Comparison of ENCODE assay signal across 14 cellular contexts in the genomic region with DNA sequence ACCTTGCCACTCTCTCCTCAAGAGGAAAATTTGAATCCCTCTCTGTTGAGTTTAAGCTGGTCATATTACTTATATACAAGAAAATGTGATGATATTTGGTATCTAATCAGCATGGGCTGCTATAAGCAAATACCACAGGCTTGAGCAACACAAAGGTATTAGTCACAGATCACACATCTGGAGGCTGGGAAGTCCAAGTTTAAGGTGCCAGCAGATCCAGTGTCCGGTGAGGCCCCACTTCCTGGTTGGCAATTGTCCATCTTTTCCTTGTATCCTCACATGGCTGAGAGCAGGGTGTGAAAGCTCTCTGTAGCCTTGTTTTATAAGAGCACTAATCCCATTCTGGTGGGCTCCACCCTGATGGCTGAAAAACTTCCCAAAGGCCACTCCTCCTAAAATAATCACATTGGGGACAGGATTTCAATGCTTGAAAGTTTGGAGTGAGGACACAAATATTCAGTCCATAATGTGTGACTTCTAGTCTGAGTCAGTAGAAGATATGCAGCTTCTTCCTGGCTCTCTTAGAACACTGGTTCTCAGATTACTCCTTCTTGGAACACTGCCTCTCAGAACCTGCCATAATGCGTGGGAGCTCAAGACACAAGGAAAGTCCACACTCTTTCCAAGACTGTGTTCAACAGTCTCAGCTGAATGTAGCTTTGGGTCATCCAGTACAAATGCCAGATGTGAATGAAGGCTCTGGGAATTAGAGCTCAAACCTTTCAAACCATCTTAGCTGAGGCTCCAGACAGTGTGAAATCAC.
DNase-seq lines count a peak whose midpoint lies in the region; ATAC-seq and TF ChIP-seq lines count a peak whose summit lies in the region.
"Had no signal": no experiment of that assay in that cellular context is flagged by ENCODE, and none has a peak within 500 bp of the region (broad histone marks: within the 10 kb centered on the region; RNA-seq: fewer than 3 reads in every experiment).

No MANE protein-coding gene starts in this region.

- no peak overlapping the region for H3K27ac Mint-ChIP-seq in activated CD8-positive, alpha-beta T cell treated with anti-CD3 and anti-CD28 coated beads, Interleukin-2, amount 10 ng/mL, durations not matched to agents 7 days and 5 days
- H3K27ac Mint-ChIP-seq: activated naive CD8-positive, alpha-beta T cell treated with anti-CD3 and anti-CD28 coated beads for 36 hours had no signal

- no peak overlapping the region for H3K4me2 ChIP-seq in trophoblast cell (ENCODE audit: low read length)

- no peak overlapping the region for H4K12ac ChIP-seq in trophoblast cell (ENCODE audit: low read depth, low read length)

- no peaks in the 10 kb centered on the region for H3K79me2 ChIP-seq in trophoblast cell (ENCODE audit: control insufficient read depth, insufficient read depth, low read length, poor library complexity)

- no peak overlapping the region for H2AK5ac ChIP-seq in trophoblast cell (ENCODE audit: low read length)

- H2AFZ ChIP-seq in trophoblast cell (ENCODE audit: insufficient read depth, low read length, poor library complexity): no peak overlapping the region

- TF ChIP-seq CTCF in Panc1 (IDR thresholded peaks at IDR 0.05) (no peak), epithelial cell of proximal tubule (conservative IDR thresholded peaks at IDR 0.05; ENCODE audit: low read depth, low read length) (no peak)

- no TSS peak for BruUV-seq in Panc1 (replicated peaks; lab: Mats Ljungman, UMichigan)

- no peak overlapping the region for H3K14ac ChIP-seq in trophoblast cell (ENCODE audit: low read length)

- H3K27ac ChIP-seq in Panc1 (ENCODE audit: low read length) (no peak overlapping the region), trophoblast cell (ENCODE audit: low read depth, low read length) (no peak overlapping the region)

- H3K9me3 Mint-ChIP-seq in activated CD8-positive, alpha-beta T cell treated with anti-CD3 and anti-CD28 coated beads, Interleukin-2, amount 10 ng/mL, durations not matched to agents 7 days and 5 days (ENCODE audit: insufficient read depth): peaks cover 14% of the 10 kb centered on the region
- H3K9me3 Mint-ChIP-seq: nephron had no signal

- H3K9me3 ChIP-seq in Panc1 (ENCODE audit: control insufficient read depth, insufficient read depth, low read depth, low read length) (no peaks in the 10 kb centered on the region), trophoblast cell (ENCODE audit: insufficient read depth, low read depth, low read length) (no peaks in the 10 kb centered on the region)

- CTCF ChIA-PET in Panc1 (lab: Charles Lee): no interaction called here
- CTCF ChIA-PET in activated CD8-positive, alpha-beta T cell treated with anti-CD3 and anti-CD28 coated beads, Interleukin-2, amount 10 ng/mL, durations not matched to agents 7 days and 5 days (lab: Charles Lee): no interaction called here

- no peaks in the 10 kb centered on the region for H3K4me1 ChIP-seq in Panc1 (ENCODE audit: control insufficient read depth, insufficient read depth, low read length)
- no peaks in the 10 kb centered on the region for H3K4me1 ChIP-seq in trophoblast cell (ENCODE audit: control insufficient read depth in 1 of 2, insufficient read depth in 2 of 2, low read length in 2 of 2)

- DNase-seq in HK-2 (ENCODE audit: unreplicated experiment): peak; percentile 14
- DNase-seq in Panc1 (ENCODE audit: low read depth, low spot score): no peak
- peak; percentile 26 for DNase-seq in epithelial cell of proximal tubule (ENCODE audit: low read depth)
- DNase-seq in trophoblast cell: peak; percentile 1 to 45
- no peak for DNase-seq in activated CD8-positive, alpha-beta T cell treated with anti-CD3 and anti-CD28 coated beads, Interleukin-2, amount 10 ng/mL, durations not matched to agents 7 days and 5 days
- DNase-seq: activated naive CD8-positive, alpha-beta T cell treated with anti-CD3 and anti-CD28 coated beads for 36 hours; KBM-7; left colon; NCI-H1694; NCI-H774 had no signal

- H3K27me3 Mint-ChIP-seq in activated CD8-positive, alpha-beta T cell treated with anti-CD3 and anti-CD28 coated beads, Interleukin-2, amount 10 ng/mL, durations not matched to agents 7 days and 5 days (ENCODE audit: low read depth): no peaks in the 10 kb centered on the region
- H3K27me3 Mint-ChIP-seq: activated naive CD8-positive, alpha-beta T cell treated with anti-CD3 and anti-CD28 coated beads for 36 hours had no signal

- ATAC-seq in Panc1 (peak; percentile 62; the same call in 1 of the 2 replicates), HG03280 (IDR thresholded peaks at IDR 0.05; ENCODE audit: unreplicated experiment) (no peak), HG03097 (IDR thresholded peaks at IDR 0.05; ENCODE audit: low FRiP score, unreplicated experiment) (no peak), GM19351 (IDR thresholded peaks at IDR 0.05; ENCODE audit: unreplicated experiment) (no peak)
- ATAC-seq in activated CD8-positive, alpha-beta T cell treated with anti-CD3 and anti-CD28 coated beads, Interleukin-2, amount 10 ng/mL, durations not matched to agents 7 days and 5 days: no peak
- ATAC-seq: left colon had no signal

- no peak overlapping the region for H4K91ac ChIP-seq in trophoblast cell (ENCODE audit: low read depth, low read length)

- no peaks in the 10 kb centered on the region for H3K79me1 ChIP-seq in trophoblast cell (ENCODE audit: low read length)

- no peaks in the 10 kb centered on the region for H3K4me1 Mint-ChIP-seq in activated CD8-positive, alpha-beta T cell treated with anti-CD3 and anti-CD28 coated beads, Interleukin-2, amount 10 ng/mL, durations not matched to agents 7 days and 5 days (ENCODE audit: low read depth)
- H3K4me1 Mint-ChIP-seq: activated naive CD8-positive, alpha-beta T cell treated with anti-CD3 and anti-CD28 coated beads for 36 hours; nephron had no signal

- no peak overlapping the region for H2BK5ac ChIP-seq in trophoblast cell (ENCODE audit: low read depth, low read length, poor library complexity)

- POLR2A ChIA-PET in Panc1 (lab: Charles Lee): no interaction called here
- POLR2A ChIA-PET in activated CD8-positive, alpha-beta T cell treated with anti-CD3 and anti-CD28 coated beads, Interleukin-2, amount 10 ng/mL, durations not matched to agents 7 days and 5 days (lab: Charles Lee): no interaction called here

- H3K36me3 ChIP-seq in Panc1 (ENCODE audit: control insufficient read depth, insufficient read depth, low read length) (no peaks in the 10 kb centered on the region), trophoblast cell (ENCODE audit: control insufficient read depth in 1 of 2, insufficient read depth in 2 of 2, low read length in 2 of 2) (no peaks in the 10 kb centered on the region)

- no peak overlapping the region for H2BK12ac ChIP-seq in trophoblast cell (ENCODE audit: low read length)

- no peak overlapping the region for H3K18ac ChIP-seq in trophoblast cell (ENCODE audit: low read length)

- H3K9ac ChIP-seq in trophoblast cell (ENCODE audit: low read length): no peak overlapping the region

- no peak overlapping the region for H3K4ac ChIP-seq in trophoblast cell (ENCODE audit: low read depth, low read length)

- no peak overlapping the region for H4K8ac ChIP-seq in trophoblast cell (ENCODE audit: low read depth, low read length)

- H3K36me3 Mint-ChIP-seq in activated CD8-positive, alpha-beta T cell treated with anti-CD3 and anti-CD28 coated beads, Interleukin-2, amount 10 ng/mL, durations not matched to agents 7 days and 5 days (ENCODE audit: low read depth): no peaks in the 10 kb centered on the region
- H3K36me3 Mint-ChIP-seq: activated naive CD8-positive, alpha-beta T cell treated with anti-CD3 and anti-CD28 coated beads for 36 hours had no signal

- WGBS in trophoblast cell (ENCODE audit: extremely low coverage, insufficient coverage, insufficient read length): no CpG with 5 or more reads among the region's 2 CpGs

- H3K4me3 Mint-ChIP-seq in activated CD8-positive, alpha-beta T cell treated with anti-CD3 and anti-CD28 coated beads, Interleukin-2, amount 10 ng/mL, durations not matched to agents 7 days and 5 days: no peak overlapping the region
- H3K4me3 Mint-ChIP-seq: activated naive CD8-positive, alpha-beta T cell treated with anti-CD3 and anti-CD28 coated beads for 36 hours; nephron had no signal

- H3K4me3 ChIP-seq in Panc1 (ENCODE audit: low read depth in 2 of 2, low read length in 2 of 2): no peak overlapping the region
- H3K4me3 ChIP-seq in epithelial cell of proximal tubule (ENCODE audit: low read depth, low read length): no peak overlapping the region
- H3K4me3 ChIP-seq in trophoblast cell (ENCODE audit: low read depth, low read length): no peak overlapping the region

- no peak overlapping the region for H2BK120ac ChIP-seq in trophoblast cell (ENCODE audit: insufficient read depth, low read length, poor library complexity)

- no peak overlapping the region for H3K23ac ChIP-seq in trophoblast cell (ENCODE audit: low read length)

- H3K27me3 ChIP-seq in Panc1 (ENCODE audit: control insufficient read depth, insufficient read depth, low read length) (no peaks in the 10 kb centered on the region), trophoblast cell (ENCODE audit: insufficient read depth, low read length) (no peaks in the 10 kb centered on the region)

- in situ Hi-C loops in Panc1 (cut with HindIII; ENCODE audit: low pct_unique_long_range_greater_than_20kb, low sequenced_read_pairs): no loop called here

- intact Hi-C loops in Panc1 (cut with micrococcal nuclease; ENCODE audit: unreplicated experiment): no loop called here

Comparison
In these comparisons a context has a peak if more than half of its experiments do, and no peak if none do; other contexts are left out.
1. DNase-seq: peak in HK-2 (single experiment), epithelial cell of proximal tubule (single experiment) and trophoblast cell (2 of 2); none in Panc1 (single experiment) and activated CD8-positive, alpha-beta T cell treated with anti-CD3 and anti-CD28 coated beads, Interleukin-2, amount 10 ng/mL, durations not matched to agents 7 days and 5 days (single experiment).